1 cellular context compared by ENCODE assay signal in genomic region chr14:102314242-102315011, GRCh38.
TF ChIP-seq lines count a peak whose summit lies in the region.

No MANE protein-coding gene starts in this region.

TF ChIP-seq in HepG2, 621 proteins besides CTCF, POLR2A, EP300 and RAD21 (continued from another document and continues in another):
- TF ChIP-seq BCLAF1 (IDR thresholded peaks at IDR 0.05) (no peak), ZNF629 (CRISPR knock-in tag; conservative IDR thresholded peaks at IDR 0.05) (no peak), LBX2 (CRISPR knock-in tag; IDR thresholded peaks at IDR 0.05; ENCODE audit: borderline replicate concordance) (no peak), PHF21A (CRISPR knock-in tag; IDR thresholded peaks at IDR 0.05) (peak; percentile 67), PLRG1 (conservative IDR thresholded peaks at IDR 0.05) (no peak), ZNF383 (CRISPR knock-in tag; IDR thresholded peaks at IDR 0.05; ENCODE audit: borderline replicate concordance) (no peak), ZNF503 (CRISPR knock-in tag; IDR thresholded peaks at IDR 0.05) (no peak; the same call in 1 of the 2 replicates), FOXK1 (CRISPR knock-in tag; IDR thresholded peaks at IDR 0.05; ENCODE audit: borderline replicate concordance, low read depth) (no peak), FUBP1 (CRISPR knock-in tag; IDR thresholded peaks at IDR 0.05; ENCODE audit: borderline replicate concordance) (no peak), ZNF800 (CRISPR knock-in tag; IDR thresholded peaks at IDR 0.05) (peak; percentile 91), HOXA9 (CRISPR knock-in tag; IDR thresholded peaks at IDR 0.05; ENCODE audit: borderline replicate concordance) (no peak), ZNF512B (CRISPR knock-in tag; IDR thresholded peaks at IDR 0.05; ENCODE audit: borderline replicate concordance) (peak; percentile 93), YEATS4 (CRISPR knock-in tag; IDR thresholded peaks at IDR 0.05; ENCODE audit: borderline replicate concordance) (peak; percentile 74), DR1 (CRISPR knock-in tag; IDR thresholded peaks at IDR 0.05) (no peak), REXO4 (CRISPR knock-in tag; IDR thresholded peaks at IDR 0.05; ENCODE audit: borderline replicate concordance) (no peak), SALL2 (CRISPR knock-in tag; IDR thresholded peaks at IDR 0.05) (peak; percentile 70; the same call in 1 of the 2 replicates), TRIM24 (CRISPR knock-in tag; IDR thresholded peaks at IDR 0.05) (no peak), ATF7 (IDR thresholded peaks at IDR 0.05) (no peak), ATF7 (CRISPR knock-in tag; IDR thresholded peaks at IDR 0.05) (no peak), NFRKB (IDR thresholded peaks at IDR 0.05) (no peak), ZNF557 (CRISPR knock-in tag; IDR thresholded peaks at IDR 0.05) (no peak), GATAD1 (CRISPR knock-in tag; IDR thresholded peaks at IDR 0.05) (peak; percentile 76), POGK (CRISPR knock-in tag; conservative IDR thresholded peaks at IDR 0.05) (peak; percentile 76; the same call in 1 of the 2 replicates), ZNF572 (CRISPR knock-in tag; IDR thresholded peaks at IDR 0.05) (0 out of 2 replicates have a peak, but pooled peaks have one; percentile 78), PHB2 (IDR thresholded peaks at IDR 0.05; ENCODE audit: partially characterized antibody) (no peak), ZNF256 (CRISPR knock-in tag; conservative IDR thresholded peaks at IDR 0.05) (no peak), HDAC6 (IDR thresholded peaks at IDR 0.05; ENCODE audit: low read depth, low read length) (no peak), GPN1 (CRISPR knock-in tag; IDR thresholded peaks at IDR 0.05; ENCODE audit: borderline replicate concordance) (no peak), SOX13 (IDR thresholded peaks at IDR 0.05) (no peak), SOX13 (CRISPR knock-in tag; conservative IDR thresholded peaks at IDR 0.05 in 1 of 2, IDR thresholded peaks at IDR 0.05 in 1 of 2) (peak in 1 of 2 experiments; percentile 42; a peak in 2 of 4 replicates), CREBL2 (CRISPR knock-in tag; IDR thresholded peaks at IDR 0.05; ENCODE audit: borderline replicate concordance) (no peak; the same call in 1 of the 2 replicates), HINFP (CRISPR knock-in tag; IDR thresholded peaks at IDR 0.05; ENCODE audit: low read depth) (no peak), NFYC (CRISPR knock-in tag; IDR thresholded peaks at IDR 0.05) (no peak), NR2F6 (IDR thresholded peaks at IDR 0.05) (no peak), NR2F6 (CRISPR knock-in tag; IDR thresholded peaks at IDR 0.05) (peak; percentile 39; the same call in 1 of the 2 replicates), PAWR (CRISPR knock-in tag; IDR thresholded peaks at IDR 0.05; ENCODE audit: borderline replicate concordance) (no peak), STAG1 (CRISPR knock-in tag; IDR thresholded peaks at IDR 0.05) (peak; percentile 96), TOE1 (CRISPR knock-in tag; IDR thresholded peaks at IDR 0.05) (no peak), HDAC2 (CRISPR knock-in tag; IDR thresholded peaks at IDR 0.05) (peak; percentile 83), ARNT (IDR thresholded peaks at IDR 0.05) (no peak), PATZ1 (CRISPR knock-in tag; IDR thresholded peaks at IDR 0.05) (peak; percentile 23; the same call in 1 of the 2 replicates), E2F2 (CRISPR knock-in tag; IDR thresholded peaks at IDR 0.05; ENCODE audit: borderline replicate concordance) (no peak), ZNF766 (CRISPR knock-in tag; IDR thresholded peaks at IDR 0.05; ENCODE audit: borderline replicate concordance) (peak; percentile 52; the same call in 1 of the 2 replicates)
